ENCODE assay signal across 8 cellular contexts in genomic region chr12:110698171-110698902, GRCh38. TPM values are rescaled to one million over a fixed set of nuclear protein-coding genes. Genes with fewer than 3 reads are reported as not detected.
DNase-seq lines count a peak whose midpoint lies in the region; ATAC-seq lines count a peak whose summit lies in the region.

No MANE protein-coding gene starts in this region.

- H3K9ac ChIP-seq in duodenal mucosa (ENCODE audit: low read depth in 1 of 2, low read length in 2 of 2) (no peak overlapping the region), mesendoderm (ENCODE audit: low read length) (no peak overlapping the region)

- ATAC-seq in GM18498 (IDR thresholded peaks at IDR 0.05; ENCODE audit: unreplicated experiment) (peak; percentile 91), HG03045 (IDR thresholded peaks at IDR 0.05; ENCODE audit: unreplicated experiment) (peak; percentile 84)

- H2AK5ac ChIP-seq in mesendoderm (ENCODE audit: low read length) = no peak overlapping the region

- H2BK120ac ChIP-seq in mesendoderm (ENCODE audit: low read depth, low read length) = no peak overlapping the region

- H3K27ac ChIP-seq in duodenal mucosa (ENCODE audit: low read depth, low read length) = no peak overlapping the region
- H3K27ac ChIP-seq in mesendoderm (ENCODE audit: low read depth, low read length) = no peak overlapping the region

- H3K56ac ChIP-seq in mesendoderm (ENCODE audit: low read length) = peak overlapping the region; percentile 57

- H3K4me3 ChIP-seq in duodenal mucosa (ENCODE audit: low read depth in 1 of 2, low read length in 2 of 2) (peak overlapping the region; percentile 10 to 12), mesendoderm (ENCODE audit: low read length) (no peak overlapping the region)

- H3K79me1 ChIP-seq in mesendoderm (ENCODE audit: low read length) = no peaks in the 10 kb centered on the region

- H3K27me3 ChIP-seq in duodenal mucosa (ENCODE audit: control insufficient read depth in 1 of 2, insufficient read depth in 2 of 2, low read length in 2 of 2) (no peaks in the 10 kb centered on the region), mesendoderm (ENCODE audit: insufficient read depth, low read length, poor library complexity) (no peaks in the 10 kb centered on the region)

- no peaks in the 10 kb centered on the region for H3K36me3 ChIP-seq in duodenal mucosa (ENCODE audit: control insufficient read depth in 1 of 2, insufficient read depth in 2 of 2, low read length in 2 of 2)
- H3K36me3 ChIP-seq in mesendoderm (ENCODE audit: control insufficient read depth, insufficient read depth, low read length) = no peaks in the 10 kb centered on the region

- peak; percentile 88 for DNase-seq in A172 (ENCODE audit: low spot score)
- peak; percentile 57 for DNase-seq in NCI-H510A (lab: John Stamatoyannopoulos, UW)
- peak; percentile 65 to 66 for DNase-seq in activated CD4-positive, alpha-beta T cell treated with anti-CD3 and anti-CD28 coated beads, Interleukin-2, amount 50 U/mL, for 4 hours
- DNase-seq in mesendoderm = peak; percentile 93
- peak; percentile 37 for DNase-seq in stimulated activated CD8-positive, alpha-beta memory T cell treated with anti-CD3 and anti-CD28 coated beads, Interleukin-15, amount 100 ng/mL, for 24 hours (ENCODE audit: low read depth)

- H3K9me3 ChIP-seq in duodenal mucosa (ENCODE audit: control insufficient read depth in 1 of 2, low read length in 2 of 2) = no peaks in the 10 kb centered on the region

- H2BK15ac ChIP-seq in mesendoderm (replicated peaks; ENCODE audit: low read depth) = no peak overlapping the region

- H4K8ac ChIP-seq in mesendoderm (ENCODE audit: low read depth, low read length) = no peak overlapping the region

- no peak overlapping the region for H3K23ac ChIP-seq in mesendoderm (ENCODE audit: low read length)

- no peaks in the 10 kb centered on the region for H3K79me2 ChIP-seq in mesendoderm (ENCODE audit: control insufficient read depth, insufficient read depth, low read length)

- H2BK5ac ChIP-seq in mesendoderm (ENCODE audit: low read length) = no peak overlapping the region

- WGBS in mesendoderm (ENCODE audit: extremely low coverage, insufficient coverage, low lambda C conversion rate) = no CpG with 5 or more reads among the region's 20 CpGs

- H4K5ac ChIP-seq in mesendoderm (ENCODE audit: low read length) = no peak overlapping the region

- H3K4me1 ChIP-seq in duodenal mucosa (ENCODE audit: control insufficient read depth in 1 of 2, insufficient read depth in 2 of 2, low read length in 2 of 2) = peaks cover 8 to 12% of the 10 kb centered on the region in 2 donors
- no peaks in the 10 kb centered on the region for H3K4me1 ChIP-seq in mesendoderm (ENCODE audit: control insufficient read depth, low read depth, low read length)

- no peak overlapping the region for H3K4me2 ChIP-seq in mesendoderm (ENCODE audit: low read length)

- H3K4ac ChIP-seq in mesendoderm (ENCODE audit: low read depth, low read length) = no peak overlapping the region

- H3K18ac ChIP-seq in mesendoderm (ENCODE audit: low read length) = no peak overlapping the region

RNA-seq across cellular contexts. Expression of gene HVCN1, which starts 9.4 kb away (rescaled TPM):
- total RNA-seq in A172 (2014; rRNA removed; shearing (Covaris generic)) = 0.14 and 0.95 TPM in 2 replicates
- 4.6 TPM for polyA plus RNA-seq in mesendoderm (2013, experiment 1 of 2)
- polyA plus RNA-seq in mesendoderm (2013, experiment 2 of 2) = 4.3 TPM

RNA-seq across cellular contexts. Expression of gene PPP1CC, which starts 44.4 kb away (rescaled TPM):
- 195 and 212 TPM in 2 replicates for total RNA-seq in A172 (2014; rRNA removed; shearing (Covaris generic))
- polyA plus RNA-seq in mesendoderm (2013, experiment 1 of 2) = 266 TPM
- 258 TPM for polyA plus RNA-seq in mesendoderm (2013, experiment 2 of 2)

Comparison
In these comparisons a context has a peak if more than half of its experiments do, and no peak if none do; other contexts are left out.
1. DNase-seq: peak in every context shown above with its lines; median percentile 93 in mesendoderm; 88 in A172; 66 in activated CD4-positive, alpha-beta T cell treated with anti-CD3 and anti-CD28 coated beads, Interleukin-2, amount 50 U/mL, for 4 hours; 57 in NCI-H510A; 37 in stimulated activated CD8-positive, alpha-beta memory T cell treated with anti-CD3 and anti-CD28 coated beads, Interleukin-15, amount 100 ng/mL, for 24 hours.